ENCODE assay signal across 2 cellular contexts in genomic region chr11:32466279-32466915, GRCh38.
A peak's percentile ranks its signal among the peaks of the same experiment; 100 is the strongest.
TF ChIP-seq lines count a peak whose summit lies in the region.

No MANE protein-coding gene starts in this region.

TF ChIP-seq in HEK293, 187 proteins besides CTCF, POLR2A, EP300 and RAD21:
- no peak for TF ChIP-seq ZNF561 (tag by site-specific recombination; IDR thresholded peaks at IDR 0.05; ENCODE audit: borderline replicate concordance)
- peak; percentile 69 for TF ChIP-seq SP7 (tag by site-specific recombination; IDR thresholded peaks at IDR 0.05)
- peak; percentile 31; the same call in 1 of the 2 replicates for TF ChIP-seq PRDM6 (tag by site-specific recombination; IDR thresholded peaks at IDR 0.05)
- no peak for TF ChIP-seq OVOL3 (tag by site-specific recombination; IDR thresholded peaks at IDR 0.05)
- TF ChIP-seq ZNF639 (tag by site-specific recombination; IDR thresholded peaks at IDR 0.05): no peak
- TF ChIP-seq ZNF155 (tag by site-specific recombination; IDR thresholded peaks at IDR 0.05): no peak

TF ChIP-seq in H1, 55 proteins besides CTCF, POLR2A, EP300 and RAD21:
- TF ChIP-seq PHF8 (conservative IDR thresholded peaks at IDR 0.05; ENCODE audit: low read depth, low read length) (no peak), RXRA (IDR thresholded peaks at IDR 0.05; ENCODE audit: insufficient read depth, low read depth, low read length) (no peak), CTBP2 (IDR thresholded peaks at IDR 0.05; ENCODE audit: borderline replicate concordance, insufficient read depth, insufficient read length, low read length) (no peak), GABPA (IDR thresholded peaks at IDR 0.05; ENCODE audit: borderline replicate concordance, insufficient read depth, low read length) (no peak), POU5F1 (IDR thresholded peaks at IDR 0.05; ENCODE audit: low read depth, low read length) (no peak), KDM5A (IDR thresholded peaks at IDR 0.05; ENCODE audit: low read length) (no peak), FOSL1 (IDR thresholded peaks at IDR 0.05; ENCODE audit: insufficient read depth, low read depth, low read length) (no peak), CHD2 (IDR thresholded peaks at IDR 0.05; ENCODE audit: low read length) (no peak), EGR1 (IDR thresholded peaks at IDR 0.05; ENCODE audit: borderline replicate concordance, low read depth, low read length) (no peak), SRF (IDR thresholded peaks at IDR 0.05; ENCODE audit: low read depth, low read length) (no peak), YY1 (IDR thresholded peaks at IDR 0.05; ENCODE audit: low read depth, low read length) (no peak), CBX8 (IDR thresholded peaks at IDR 0.05; ENCODE audit: borderline replicate concordance, low read depth, low read length) (no peak)
